ENCODE assay signal across 8 cellular contexts in genomic region chr10:46282460-46283216, GRCh38. TPM values are rescaled to one million over a fixed set of nuclear protein-coding genes. Genes with fewer than 3 reads are reported as not detected.
DNase-seq lines count a peak whose midpoint lies in the region; ATAC-seq and TF ChIP-seq lines count a peak whose summit lies in the region.

No MANE protein-coding gene starts in this region.

- H3K4me3 ChIP-seq in HUES48 (ENCODE audit: low read depth, low read length): peak overlapping the region; percentile 73
- H3K4me3 ChIP-seq in WERI-Rb-1 (ENCODE audit: low read depth, low read length): peak overlapping the region; percentile 55
- peak overlapping the region; percentile 37 to 50 for H3K4me3 ChIP-seq in cardiac fibroblast (replicated peaks in 1 of 2; ENCODE audit: low read depth in 2 of 2, low read length in 2 of 2)
- H3K4me3 ChIP-seq in skeletal muscle tissue (ENCODE audit: low read length in 3 of 3): peak overlapping the region; percentile 38 to 68 (median 61)

- H3K9me3 ChIP-seq in HUES48 (ENCODE audit: control insufficient read depth, insufficient read depth, low read length) (no peaks in the 10 kb centered on the region), WERI-Rb-1 (ENCODE audit: severe bottlenecking) (no peaks in the 10 kb centered on the region), skeletal muscle tissue (ENCODE audit: control insufficient read depth in 3 of 3, low read length in 3 of 3) (no peaks in the 10 kb centered on the region)

- H3K27ac ChIP-seq in HUES48 (ENCODE audit: low read depth, low read length) (no peak overlapping the region), WERI-Rb-1 (no peak overlapping the region), skeletal muscle tissue (ENCODE audit: low read depth, low read length) (no peak overlapping the region)

- DNase-seq in GM03348 (ENCODE audit: low spot score) (peak; percentile 95), WERI-Rb-1 (peak; percentile 91), cardiac fibroblast (ENCODE audit: low read depth in 2 of 2) (peak; percentile 66 to 82), iPS-NIHi7 (ENCODE audit: extremely low spot score) (peak; percentile 75), NCI-H345 treated with DMSO at 0.1 percent for 48 hours (lab: John Stamatoyannopoulos, UW; ENCODE audit: unreplicated experiment) (no peak)

- H3K36me3 ChIP-seq in HUES48 (ENCODE audit: control insufficient read depth, insufficient read depth, low read length) (no peaks in the 10 kb centered on the region), WERI-Rb-1 (no peaks in the 10 kb centered on the region), skeletal muscle tissue (ENCODE audit: control insufficient read depth in 3 of 3, insufficient read depth in 3 of 3, low read length in 3 of 3) (no peaks in the 10 kb centered on the region)

- ATAC-seq in HG03571 (IDR thresholded peaks at IDR 0.05; ENCODE audit: unreplicated experiment): no peak

- H3K27me3 ChIP-seq in HUES48 (ENCODE audit: control insufficient read depth, insufficient read depth, low read length) (peaks cover 47% of the 10 kb centered on the region), WERI-Rb-1 (ENCODE audit: insufficient read depth, low read depth, severe bottlenecking) (no peaks in the 10 kb centered on the region), skeletal muscle tissue (ENCODE audit: control insufficient read depth in 3 of 3, insufficient read depth in 3 of 3, low read length in 3 of 3) (no peaks in the 10 kb centered on the region)

- H3K9ac ChIP-seq in HUES48 (ENCODE audit: low read depth, low read length): no peak overlapping the region
- H3K9ac ChIP-seq in skeletal muscle tissue (ENCODE audit: low read depth in 1 of 3, low read length in 3 of 3): peak overlapping the region in 1 of 3 donors; percentile 50

- H3K4me1 ChIP-seq in HUES48 (ENCODE audit: control insufficient read depth, insufficient read depth, low read length): no peaks in the 10 kb centered on the region
- peaks cover 6 to 12% (median 8%) of the 10 kb centered on the region in 3 donors for H3K4me1 ChIP-seq in skeletal muscle tissue (ENCODE audit: control insufficient read depth in 3 of 3, insufficient read depth in 3 of 3, low read length in 3 of 3)

- TF ChIP-seq CTCF in WERI-Rb-1 (IDR thresholded peaks at IDR 0.05; ENCODE audit: low read depth, low read length): no peak
- TF ChIP-seq CTCF in cardiac fibroblast (IDR thresholded peaks at IDR 0.05; ENCODE audit: low read depth, low read length): no peak

RNA-seq across cellular contexts. Expression of gene ANTXRL, which starts 4.2 kb away (rescaled TPM):
- total RNA-seq in skeletal muscle tissue: not detected
